11 cellular contexts compared by ENCODE assay signal in the genomic region with DNA sequence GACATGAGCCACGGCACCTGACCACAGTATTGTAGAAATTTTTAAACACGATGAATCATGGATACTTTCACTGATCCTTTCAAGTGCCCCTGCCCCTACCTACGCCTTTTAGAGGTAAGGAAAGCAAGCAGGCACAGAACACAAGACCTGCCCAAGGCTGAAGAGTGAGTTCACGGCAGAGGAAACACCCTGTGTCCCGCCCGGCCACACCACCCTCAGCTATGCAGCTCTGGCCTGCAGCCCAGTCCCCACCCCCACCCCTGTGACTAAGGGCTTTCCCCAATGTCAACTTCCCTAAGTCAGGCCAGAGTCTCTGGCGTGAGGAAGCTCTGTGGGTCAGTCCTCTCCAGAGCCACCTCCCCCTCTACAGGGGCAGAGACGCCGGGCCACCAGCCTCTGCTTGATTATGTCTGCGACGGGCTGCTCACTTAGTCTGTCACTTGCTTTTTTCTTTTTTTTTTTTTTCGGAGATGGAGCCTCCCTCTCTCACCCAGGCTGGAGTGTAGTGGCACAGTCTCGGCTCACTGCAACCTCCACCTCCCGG. TPM values are rescaled to one million over a fixed set of nuclear protein-coding genes. Genes with fewer than 3 reads are reported as not detected.
DNase-seq lines count a peak whose midpoint lies in the region; FAIRE-seq and TF ChIP-seq lines count a peak whose summit lies in the region.
"Had no signal": no experiment of that assay in that cellular context is flagged by ENCODE, and none has a peak within 500 bp of the region (broad histone marks: within the 10 kb centered on the region; RNA-seq: fewer than 3 reads in every experiment).

No MANE protein-coding gene starts in this region.

- H3K27me3 Mint-ChIP-seq in chondrocyte (ENCODE audit: low read depth) = no peaks in the 10 kb centered on the region
- H3K27me3 Mint-ChIP-seq: activated B cell treated with CpG ODN at 0.5 μM for 24 hours had no signal

- no peaks in the 10 kb centered on the region for H3K36me3 ChIP-seq in MG63

- DNase-seq in AG20443 (ENCODE audit: low spot score) (peak; percentile 80), MG63 (peak; percentile 66), chondrocyte (ENCODE audit: low spot score) (no peak), lung microvascular endothelial cell (ENCODE audit: low read depth in 2 of 2) (peak; percentile 76 to 85), middle frontal gyrus (ENCODE audit: extremely low spot score, low spot score) (no peak), NCI-H1092 treated with DMSO at 0.1 percent for 48 hours (lab: John Stamatoyannopoulos, UW) (no peak), D721Med (ENCODE audit: insufficient read length, low spot score) (no peak), NCI-H1436 treated with DMSO at 0.1 percent for 48 hours (lab: John Stamatoyannopoulos, UW) (no peak)
- DNase-seq: activated B cell treated with CpG ODN at 0.5 μM for 24 hours had no signal

- peaks cover 3% of the 10 kb centered on the region for H3K36me3 Mint-ChIP-seq in chondrocyte (ENCODE audit: low read depth)

- no peak overlapping the region for H3K4me3 ChIP-seq in MG63

- FAIRE-seq in D721Med (lab: Jason Lieb, UNC) = no peak
- FAIRE-seq: G401.6 had no signal

- H3K27ac Mint-ChIP-seq in chondrocyte (ENCODE audit: unreplicated experiment) = peak overlapping the region; percentile 82
- H3K27ac Mint-ChIP-seq: activated B cell treated with CpG ODN at 0.5 μM for 24 hours had no signal

- H3K9me3 ChIP-seq in MG63 = no peaks in the 10 kb centered on the region

- no peak overlapping the region for H3K4me3 Mint-ChIP-seq in chondrocyte (ENCODE audit: unreplicated experiment)
- H3K4me3 Mint-ChIP-seq: activated B cell treated with CpG ODN at 0.5 μM for 24 hours, neural crest cell had no signal

- no peaks in the 10 kb centered on the region for H3K27me3 ChIP-seq in MG63

- H3K9me3 Mint-ChIP-seq in chondrocyte (ENCODE audit: low read depth) = no peaks in the 10 kb centered on the region
- H3K9me3 Mint-ChIP-seq: activated B cell treated with CpG ODN at 0.5 μM for 24 hours, neural crest cell had no signal

- TF ChIP-seq CTCF in chondrocyte (IDR thresholded peaks at IDR 0.05) (no peak), D721Med (IDR thresholded peaks at IDR 0.05; ENCODE audit: insufficient read depth, missing control alignments) (no peak)

- H3K4me1 Mint-ChIP-seq in chondrocyte (ENCODE audit: low read depth) = peaks cover 10% of the 10 kb centered on the region

RNA-seq across cellular contexts. Expression of a gene that starts 8.4 kb away (rescaled TPM):
- total RNA-seq in MG63 (2014; rRNA removed; shearing (Covaris generic); ENCODE audit: low replicate concordance) = 0.12 and 0.33 TPM in 2 replicates
- total RNA-seq in chondrocyte (2.1 to 3.0 TPM (median 3.0 TPM) in 3 replicates), lung microvascular endothelial cell (2.0 and 3.9 TPM in 2 replicates)

RNA-seq across cellular contexts. Expression of a gene that starts 13.6 kb away (rescaled TPM):
- total RNA-seq in MG63 (2014; rRNA removed; shearing (Covaris generic); ENCODE audit: low replicate concordance) = 12.0 and 15.1 TPM in 2 replicates
- total RNA-seq in chondrocyte = 10.8 to 12.3 TPM (median 12.1 TPM) in 3 replicates
- total RNA-seq in lung microvascular endothelial cell = 2.4 and 2.8 TPM in 2 replicates

RNA-seq across cellular contexts. Expression of a gene that starts 35.4 kb away (rescaled TPM):
- 29.1 and 92.2 TPM in 2 replicates for total RNA-seq in MG63 (2014; rRNA removed; shearing (Covaris generic); ENCODE audit: low replicate concordance)
- total RNA-seq in chondrocyte = 23.3 to 31.2 TPM (median 30.4 TPM) in 3 replicates
- 34.7 and 38.7 TPM in 2 replicates for total RNA-seq in lung microvascular endothelial cell

RNA-seq across cellular contexts. Expression of a gene that starts 49.1 kb away (rescaled TPM):
- 15.6 and 17.0 TPM in 2 replicates for total RNA-seq in MG63 (2014; rRNA removed; shearing (Covaris generic); ENCODE audit: low replicate concordance)
- total RNA-seq in chondrocyte = 16.8 to 20.4 TPM (median 17.1 TPM) in 3 replicates
- 9.2 and 11.9 TPM in 2 replicates for total RNA-seq in lung microvascular endothelial cell

RNA-seq across cellular contexts. Expression of a gene that starts 49.4 kb away (rescaled TPM):
- total RNA-seq in MG63 (2014; rRNA removed; shearing (Covaris generic); ENCODE audit: low replicate concordance) = 296 and 323 TPM in 2 replicates
- total RNA-seq in chondrocyte (178 to 185 TPM (median 183 TPM) in 3 replicates), lung microvascular endothelial cell (156 and 219 TPM in 2 replicates)

Comparison
In these comparisons a context has a peak if more than half of its experiments do, and no peak if none do; other contexts are left out.
1. DNase-seq: peak in AG20443 (single experiment), MG63 (single experiment) and lung microvascular endothelial cell (2 of 2); none in chondrocyte (single experiment), middle frontal gyrus (single experiment), NCI-H1092 treated with DMSO at 0.1 percent for 48 hours (single experiment), D721Med (single experiment) and NCI-H1436 treated with DMSO at 0.1 percent for 48 hours (single experiment).